ENCODE assay signal across 29 cellular contexts in the genomic region with DNA sequence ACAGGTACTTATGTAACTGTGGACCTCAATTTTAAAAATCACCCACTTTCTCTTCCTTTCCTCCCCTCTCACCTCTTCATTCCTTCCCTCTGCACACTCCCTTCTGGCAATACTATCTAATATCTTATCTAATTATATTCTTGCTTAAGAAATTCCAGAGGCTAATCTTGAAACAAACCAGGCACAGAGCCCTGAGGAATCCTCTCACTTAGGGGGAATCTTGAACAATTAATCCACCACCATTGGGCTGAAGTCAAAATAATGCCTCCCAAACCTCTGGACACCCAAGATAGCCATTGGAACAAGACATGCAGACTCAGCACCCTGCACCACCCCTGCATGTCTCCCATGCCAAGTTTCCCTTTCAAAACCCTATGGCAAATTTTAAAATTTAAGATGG. TPM values are rescaled to one million over a fixed set of nuclear protein-coding genes. Genes with fewer than 3 reads are reported as not detected.
DNase-seq lines count a peak whose midpoint lies in the region; ATAC-seq and TF ChIP-seq lines count a peak whose summit lies in the region.
"Had no signal": no experiment of that assay in that cellular context is flagged by ENCODE, and none has a peak within 500 bp of the region (broad histone marks: within the 10 kb centered on the region; RNA-seq: fewer than 3 reads in every experiment).

No MANE protein-coding gene starts in this region.

- H3K4me1 ChIP-seq in breast epithelium (no peaks in the 10 kb centered on the region), smooth muscle cell (ENCODE audit: low read depth) (no peaks in the 10 kb centered on the region)
- H3K4me1 ChIP-seq: BE2C had no signal

- POLR2A ChIA-PET in MCF 10A (lab: Yijun Ruan, JAX) = interaction anchor here (0.9 to 1.7 kb wide), 3 partner anchors 9 to 325 kb away, joined by 3 to 5 read pairs (median 4); a partner anchor contains a TSS
- POLR2A ChIA-PET in activated CD8-positive, alpha-beta T cell treated with anti-CD3 and anti-CD28 coated beads for 36 hours (lab: Charles Lee) = no interaction called here

- H3K27ac ChIP-seq in breast epithelium = no peak overlapping the region
- 0 out of 2 replicates have a peak overlapping the region, but pooled peaks have one; percentile 2 for H3K27ac ChIP-seq in SK-N-MC
- peak overlapping the region; percentile 25 for H3K27ac ChIP-seq in smooth muscle cell (ENCODE audit: low read depth)
- H3K27ac ChIP-seq: 22Rv1, HL-60, RWPE1 had no signal

- H3K9ac ChIP-seq in SK-N-MC (ENCODE audit: insufficient read length) (no peak overlapping the region), smooth muscle cell (ENCODE audit: low read depth) (no peak overlapping the region)

- no peaks in the 10 kb centered on the region for H4K20me1 ChIP-seq in smooth muscle cell (ENCODE audit: low read depth)

- no peak overlapping the region for H2AFZ ChIP-seq in smooth muscle cell (ENCODE audit: low read depth)

- peaks cover 6% of the 10 kb centered on the region for H3K4me1 Mint-ChIP-seq in MCF 10A (ENCODE audit: insufficient read depth, unreplicated experiment)
- no peaks in the 10 kb centered on the region for H3K4me1 Mint-ChIP-seq in activated CD8-positive, alpha-beta T cell treated with anti-CD3 and anti-CD28 coated beads for 36 hours (ENCODE audit: low read depth)
- H3K4me1 Mint-ChIP-seq: CD14-positive monocyte; CD8-positive, alpha-beta memory T cell had no signal

- H3K27ac Mint-ChIP-seq in MCF 10A (ENCODE audit: low read depth, unreplicated experiment) = peak overlapping the region; percentile 3
- H3K27ac Mint-ChIP-seq in activated CD8-positive, alpha-beta T cell treated with anti-CD3 and anti-CD28 coated beads for 36 hours = no peak overlapping the region
- H3K27ac Mint-ChIP-seq: CD14-positive monocyte; CD8-positive, alpha-beta memory T cell had no signal

- no peaks in the 10 kb centered on the region for H3F3A ChIP-seq in smooth muscle cell (ENCODE audit: low read depth)

- TF ChIP-seq CTCF in MCF 10A (IDR thresholded peaks at IDR 0.05; ENCODE audit: unreplicated experiment) (no peak), breast epithelium (IDR thresholded peaks at IDR 0.05) (no peak), fibroblast of the aortic adventitia (IDR thresholded peaks at IDR 0.05; ENCODE audit: insufficient read depth, low read length) (no peak), smooth muscle cell (IDR thresholded peaks at IDR 0.05; ENCODE audit: borderline replicate concordance, insufficient read depth, poor library complexity, severe bottlenecking) (no peak)
- TF ChIP-seq CTCF in activated CD8-positive, alpha-beta T cell treated with anti-CD3 and anti-CD28 coated beads for 36 hours (IDR thresholded peaks at IDR 0.05) = no peak

- peaks cover 6% of the 10 kb centered on the region for H3K36me3 Mint-ChIP-seq in MCF 10A (ENCODE audit: insufficient read depth, unreplicated experiment)
- peaks cover 13% of the 10 kb centered on the region for H3K36me3 Mint-ChIP-seq in activated CD8-positive, alpha-beta T cell treated with anti-CD3 and anti-CD28 coated beads for 36 hours (ENCODE audit: low read depth)
- H3K36me3 Mint-ChIP-seq: CD14-positive monocyte had no signal

- H3K79me2 ChIP-seq in smooth muscle cell (ENCODE audit: low read depth) = no peaks in the 10 kb centered on the region

- H3K27me3 ChIP-seq in breast epithelium = no peaks in the 10 kb centered on the region
- H3K27me3 ChIP-seq in smooth muscle cell (ENCODE audit: low read depth) = no peaks in the 10 kb centered on the region

- peaks cover 27% of the 10 kb centered on the region for H3K9me3 Mint-ChIP-seq in MCF 10A (ENCODE audit: unreplicated experiment)
- H3K9me3 Mint-ChIP-seq in activated CD8-positive, alpha-beta T cell treated with anti-CD3 and anti-CD28 coated beads for 36 hours = peaks cover 28% of the 10 kb centered on the region

- H3K4me2 ChIP-seq in smooth muscle cell = no peak overlapping the region

- DNase-seq in MCF 10A (ENCODE audit: unreplicated experiment) (no peak), breast epithelium (ENCODE audit: low spot score in 2 of 2) (no peak), SK-N-MC (ENCODE audit: low read depth, low spot score) (no peak), fibroblast of the aortic adventitia (ENCODE audit: low read depth) (peak; percentile 4), smooth muscle cell (lab: John Stamatoyannopoulos, UW; ENCODE audit: unreplicated experiment) (no peak), cortex of kidney (lab: John Stamatoyannopoulos, UW) (no peak)
- no peak for DNase-seq in activated CD8-positive, alpha-beta T cell treated with anti-CD3 and anti-CD28 coated beads for 36 hours
- DNase-seq: ACHN; BE2C; CD8-positive, alpha-beta memory T cell; DMS79 treated with DMSO at 0.1 percent for 48 hours; GF-D8; NCI-H1092 treated with DMSO at 0.1 percent for 48 hours; NCI-H1436; NCI-H1930; NCI-H2107; NCI-H446 treated with DMSO at 0.1 percent for 48 hours; NCI-H526; NCI-H82; SHP77 treated with DMSO at 0.1 percent for 48 hours had no signal

- H3K9me3 ChIP-seq in breast epithelium (peaks cover 8 to 22% of the 10 kb centered on the region in 2 donors), SK-N-MC (ENCODE audit: low read depth, low read length) (peaks cover 30% of the 10 kb centered on the region; the same call in 1 of the 2 replicates), smooth muscle cell (replicated peaks; ENCODE audit: low read depth) (peaks cover 3% of the 10 kb centered on the region)
- H3K9me3 ChIP-seq: BE2C had no signal

- no TSS peak for BruUV-seq in MCF 10A (replicated peaks; lab: Mats Ljungman, UMichigan)

- H3K27me3 Mint-ChIP-seq in MCF 10A (ENCODE audit: insufficient read depth, unreplicated experiment) = no peaks in the 10 kb centered on the region
- peaks cover 2% of the 10 kb centered on the region for H3K27me3 Mint-ChIP-seq in activated CD8-positive, alpha-beta T cell treated with anti-CD3 and anti-CD28 coated beads for 36 hours

- no peak for ATAC-seq in GM18511 (IDR thresholded peaks at IDR 0.05; ENCODE audit: unreplicated experiment)
- ATAC-seq in activated CD8-positive, alpha-beta T cell treated with anti-CD3 and anti-CD28 coated beads for 36 hours = no peak
- ATAC-seq: HCT116, Panc1, SK-N-SH treated with all-trans-retinoic acid at 6 μM for 48 hours had no signal

- intact Hi-C loops in MCF 10A (cut with micrococcal nuclease) = loop anchor here (2.0 kb wide), 1 partner anchor 233 kb away; no protein-coding TSS in a partner anchor
- intact Hi-C loops in breast epithelium (cut with DNase I; ENCODE audit: low total_unique reads) = no loop called here
- intact Hi-C loops in activated CD8-positive, alpha-beta T cell treated with anti-CD3 and anti-CD28 coated beads for 36 hours (cut with micrococcal nuclease) = no loop called here

- no peaks in the 10 kb centered on the region for H3K36me3 ChIP-seq in breast epithelium
- H3K36me3 ChIP-seq in SK-N-MC (ENCODE audit: insufficient read depth, low read length) = peaks cover 12% of the 10 kb centered on the region; the same call in 1 of the 2 replicates
- no peaks in the 10 kb centered on the region for H3K36me3 ChIP-seq in smooth muscle cell (ENCODE audit: low read depth)
- H3K36me3 ChIP-seq: BE2C had no signal

- H3K4me3 ChIP-seq in breast epithelium (no peak overlapping the region), SK-N-MC (no peak overlapping the region), fibroblast of the aortic adventitia (ENCODE audit: low read depth, low read length) (no peak overlapping the region), smooth muscle cell (no peak overlapping the region)

- CTCF ChIA-PET in MCF 10A (lab: Yijun Ruan, JAX) = no interaction called here
- CTCF ChIA-PET in activated CD8-positive, alpha-beta T cell treated with anti-CD3 and anti-CD28 coated beads for 36 hours (lab: Charles Lee) = no interaction called here

- no peak overlapping the region for H3K4me3 Mint-ChIP-seq in MCF 10A (ENCODE audit: unreplicated experiment)
- H3K4me3 Mint-ChIP-seq in activated CD8-positive, alpha-beta T cell treated with anti-CD3 and anti-CD28 coated beads for 36 hours = no peak overlapping the region
- H3K4me3 Mint-ChIP-seq: CD14-positive monocyte; CD8-positive, alpha-beta memory T cell had no signal

- TF ChIP-seq POLR2A in breast epithelium (IDR thresholded peaks at IDR 0.05) = no peak

RNA-seq across cellular contexts. Expression of a gene that starts 1.0 kb away (rescaled TPM):
- total RNA-seq in MCF 10A (2022) (not detected in 2 replicates), breast epithelium (not detected), fibroblast of the aortic adventitia (ENCODE audit: low replicate concordance) (not detected in 2 replicates), smooth muscle cell (not detected in 2 replicates)
- not detected in 2 replicates for polyA plus RNA-seq in smooth muscle cell
- not detected for total RNA-seq in activated CD8-positive, alpha-beta T cell treated with anti-CD3 and anti-CD28 coated beads for 36 hours
- total RNA-seq: CD8-positive, alpha-beta memory T cell; H4 had no signal
- polyA plus RNA-seq: CD14-positive monocyte had no signal

RNA-seq across cellular contexts. Expression of a gene that starts 8.3 kb away (rescaled TPM):
- not detected in 2 replicates for total RNA-seq in MCF 10A (2022)
- total RNA-seq in breast epithelium = not detected
- not detected in 2 replicates for total RNA-seq in fibroblast of the aortic adventitia (ENCODE audit: low replicate concordance)
- not detected in 2 replicates for total RNA-seq in smooth muscle cell
- not detected in 2 replicates for polyA plus RNA-seq in smooth muscle cell
- not detected for total RNA-seq in activated CD8-positive, alpha-beta T cell treated with anti-CD3 and anti-CD28 coated beads for 36 hours
- total RNA-seq: CD8-positive, alpha-beta memory T cell; H4 had no signal
- polyA plus RNA-seq: CD14-positive monocyte; CD8-positive, alpha-beta memory T cell had no signal

RNA-seq across cellular contexts. Expression of a gene that starts 17.4 kb away (rescaled TPM):
- total RNA-seq in MCF 10A (2022) (not detected in 2 replicates), breast epithelium (not detected), fibroblast of the aortic adventitia (ENCODE audit: low replicate concordance) (not detected in 2 replicates), smooth muscle cell (not detected in 2 replicates)
- not detected in 2 replicates for polyA plus RNA-seq in smooth muscle cell
- total RNA-seq in activated CD8-positive, alpha-beta T cell treated with anti-CD3 and anti-CD28 coated beads for 36 hours = not detected
- total RNA-seq: CD8-positive, alpha-beta memory T cell; H4 had no signal
- polyA plus RNA-seq: CD14-positive monocyte; CD8-positive, alpha-beta memory T cell had no signal

RNA-seq across cellular contexts. Expression of a gene that starts 19.2 kb away (rescaled TPM):
- not detected in 2 replicates for total RNA-seq in MCF 10A (2022)
- total RNA-seq in breast epithelium = not detected
- total RNA-seq in fibroblast of the aortic adventitia (ENCODE audit: low replicate concordance) = not detected in 2 replicates
- total RNA-seq in smooth muscle cell = not detected in 2 replicates
- not detected in 2 replicates for polyA plus RNA-seq in smooth muscle cell
- total RNA-seq in activated CD8-positive, alpha-beta T cell treated with anti-CD3 and anti-CD28 coated beads for 36 hours = not detected
- total RNA-seq: CD8-positive, alpha-beta memory T cell; H4 had no signal
- polyA plus RNA-seq: CD14-positive monocyte; CD8-positive, alpha-beta memory T cell had no signal

RNA-seq across cellular contexts. Expression of a gene that starts 23.2 kb away (rescaled TPM):
- total RNA-seq in MCF 10A (2022) (not detected in 2 replicates), breast epithelium (not detected), fibroblast of the aortic adventitia (ENCODE audit: low replicate concordance) (not detected in 2 replicates), smooth muscle cell (not detected in 2 replicates)
- polyA plus RNA-seq in smooth muscle cell = not detected in 2 replicates
- not detected for total RNA-seq in activated CD8-positive, alpha-beta T cell treated with anti-CD3 and anti-CD28 coated beads for 36 hours
- total RNA-seq: CD8-positive, alpha-beta memory T cell; H4 had no signal
- polyA plus RNA-seq: CD14-positive monocyte; CD8-positive, alpha-beta memory T cell had no signal

Comparison
In these comparisons a context has a peak if more than half of its experiments do, and no peak if none do; other contexts are left out.
1. H3K27ac ChIP-seq: peak in SK-N-MC (single experiment) and smooth muscle cell (single experiment); none in breast epithelium (0 of 2).